In the genomic region with DNA sequence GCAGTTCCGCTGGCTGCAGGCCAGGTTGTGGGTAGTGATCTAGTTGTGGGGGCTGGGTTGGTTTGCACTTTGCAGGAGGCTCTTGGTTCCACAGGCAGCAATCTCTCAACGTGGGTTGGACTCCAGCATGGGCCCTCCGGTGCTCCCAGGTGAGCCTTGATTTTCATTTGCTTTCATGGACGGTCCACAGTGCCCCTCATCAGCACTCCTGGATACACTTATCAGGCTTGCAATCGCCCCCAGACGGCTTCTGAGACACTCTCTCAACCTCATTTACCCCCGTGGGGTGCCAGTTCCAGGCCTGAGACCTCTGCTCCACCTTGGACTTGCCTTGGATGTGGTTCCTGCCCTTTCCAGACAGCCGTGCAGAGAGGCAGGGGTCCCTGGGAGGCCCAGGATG, we compare ENCODE assay signal across 23 cellular contexts.
"Had no signal": no experiment of that assay in that cellular context is flagged by ENCODE, and none has a peak within 500 bp of the region (broad histone marks: within the 10 kb centered on the region; RNA-seq: fewer than 3 reads in every experiment).

No MANE protein-coding gene starts in this region.

- H3K4me1 ChIP-seq: adrenal gland, ascending aorta, testis, upper lobe of left lung had no signal

- H3K27ac ChIP-seq: adrenal gland, ascending aorta, brain microvascular endothelial cell, testis, upper lobe of left lung, VCaP had no signal

- H3K4me3 Mint-ChIP-seq: activated CD8-positive, alpha-beta T cell treated with anti-CD3 and anti-CD28 coated beads, Interleukin-2, amount 10 ng/mL, durations not matched to agents 7 days and 5 days; activated naive CD8-positive, alpha-beta T cell; stimulated activated naive B cell treated with anti-CD40 and anti-IgM and Interleukin-4, amounts not matched to agents 10 μg/mL and 1 μg/mL and 100 μg/mL, for 72 hours had no signal

- H3K36me3 ChIP-seq: adrenal gland, ascending aorta, brain microvascular endothelial cell, upper lobe of left lung had no signal

- FAIRE-seq: small intestine had no signal

- DNase-seq: activated CD4-positive, alpha-beta T cell treated with anti-CD3 and anti-CD28 coated beads, Interleukin-2, amount 50 U/mL, for 1 hour; activated CD4-positive, CD25-positive, alpha-beta regulatory T cell treated with anti-CD3 and anti-CD28 coated beads, Interleukin-2, amount 50 U/mL, for 72 hours; activated naive CD4-positive, alpha-beta T cell; brain microvascular endothelial cell; caudate nucleus; effector memory CD4-positive, alpha-beta T cell; foreskin melanocyte; glutamatergic neuron; hippocampal formation; mesenchymal stem cell; nucleus accumbens; small intestine; stimulated activated CD4-positive, alpha-beta T cell treated with anti-CD3 and anti-CD28 coated beads, Interleukin-2, amount 100 ng/mL, for 24 hours; stimulated activated CD8-positive, alpha-beta memory T cell treated with anti-CD3 and anti-CD28 coated beads, Interleukin-4, amount 100 ng/mL, for 48 hours; stimulated activated naive B cell treated with anti-CD40 and anti-IgM and Interleukin-4, amounts not matched to agents 10 μg/mL and 1 μg/mL and 100 μg/mL, for 72 hours; testis had no signal

- H3K27me3 ChIP-seq: adrenal gland, ascending aorta, brain microvascular endothelial cell, testis, upper lobe of left lung had no signal

- ATAC-seq: activated CD8-positive, alpha-beta T cell treated with anti-CD3 and anti-CD28 coated beads, Interleukin-2, amount 10 ng/mL, durations not matched to agents 7 days and 5 days; sciatic nerve; stimulated activated naive B cell treated with anti-CD40 and anti-IgM and Interleukin-4, amounts not matched to agents 10 μg/mL and 1 μg/mL and 100 μg/mL, for 72 hours had no signal

- H3K27ac Mint-ChIP-seq: activated CD8-positive, alpha-beta T cell treated with anti-CD3 and anti-CD28 coated beads, Interleukin-2, amount 10 ng/mL, durations not matched to agents 7 days and 5 days; activated naive CD8-positive, alpha-beta T cell; stimulated activated naive B cell treated with anti-CD40 and anti-IgM and Interleukin-4, amounts not matched to agents 10 μg/mL and 1 μg/mL and 100 μg/mL, for 72 hours had no signal

- H3K4me3 ChIP-seq: adrenal gland, ascending aorta, testis, upper lobe of left lung had no signal

- H3K9me3 ChIP-seq: adrenal gland, ascending aorta, testis had no signal

- H3K36me3 Mint-ChIP-seq: activated naive CD8-positive, alpha-beta T cell; stimulated activated naive B cell treated with anti-CD40 and anti-IgM and Interleukin-4, amounts not matched to agents 10 μg/mL and 1 μg/mL and 100 μg/mL, for 72 hours had no signal

- H3K4me1 Mint-ChIP-seq: stimulated activated naive B cell treated with anti-CD40 and anti-IgM and Interleukin-4, amounts not matched to agents 10 μg/mL and 1 μg/mL and 100 μg/mL, for 72 hours had no signal
